In genomic region chr17:77439382-77440013, GRCh38 we compare ENCODE assay signal across 1 cellular context.
A peak's percentile ranks its signal among the peaks of the same experiment; 100 is the strongest.
TF ChIP-seq lines count a peak whose summit lies in the region.

No MANE protein-coding gene starts in this region.

TF ChIP-seq in GM12878, 131 proteins besides CTCF, POLR2A, EP300 and RAD21 (continued from another document):
- TF ChIP-seq POLR2AphosphoS5 (IDR thresholded peaks at IDR 0.05; ENCODE audit: low read length), result peak; percentile 52
TF ChIP-seq in GM12878: peak in this region for 6.
